10 cellular contexts compared by ENCODE assay signal in the genomic region with DNA sequence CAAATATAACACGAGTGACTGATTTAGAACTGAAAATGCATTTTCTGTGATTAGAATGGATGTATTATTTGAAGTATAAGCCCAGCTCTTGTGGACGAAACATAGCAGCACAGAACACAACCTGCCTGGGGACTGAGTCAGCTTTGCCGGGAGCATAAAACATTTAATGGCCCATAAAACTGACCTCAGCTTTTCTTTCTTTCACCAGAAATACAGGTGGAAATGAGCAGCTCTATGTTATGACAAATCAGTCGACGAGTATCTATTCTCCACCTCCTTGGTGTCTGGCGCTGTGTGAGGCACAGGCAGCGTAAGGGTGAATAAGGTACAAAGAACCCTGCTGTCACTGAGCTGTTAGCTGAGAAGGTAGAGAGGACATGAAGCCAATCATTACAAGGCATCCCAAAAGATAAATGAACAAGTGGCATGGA.
DNase-seq lines count a peak whose midpoint lies in the region; ATAC-seq, FAIRE-seq and TF ChIP-seq lines count a peak whose summit lies in the region.
"Had no signal": no experiment of that assay in that cellular context is flagged by ENCODE, and none has a peak within 500 bp of the region (broad histone marks: within the 10 kb centered on the region; RNA-seq: fewer than 3 reads in every experiment).

No MANE protein-coding gene starts in this region.

- peaks cover 17% of the 10 kb centered on the region for H3F3A ChIP-seq in SK-N-SH (replicated peaks; ENCODE audit: insufficient read depth)

- intact Hi-C loops in HepG2 (cut with micrococcal nuclease; ENCODE audit: unreplicated experiment), result no loop called here

- no peak for TF ChIP-seq CTCF in SK-N-SH (IDR thresholded peaks at IDR 0.05)
- TF ChIP-seq CTCF in fibroblast of pulmonary artery (IDR thresholded peaks at IDR 0.05; ENCODE audit: low read length, missing control alignments), result no peak
- no peak for TF ChIP-seq CTCF in HepG2 (CRISPR knock-in tag; IDR thresholded peaks at IDR 0.05)

- H3K27ac ChIP-seq in SK-N-SH (ENCODE audit: low read depth in 2 of 2, low read length in 1 of 2) (peak overlapping the region; percentile 71 to 82), HepG2 (ENCODE audit: extremely low read length, insufficient read depth, low read length) (no peak overlapping the region)
- H3K27ac ChIP-seq: upper lobe of left lung had no signal

- 56% methylated on average over 7 of the region's 7 CpGs for WGBS in SK-N-SH (ENCODE audit: low lambda C conversion rate)
- WGBS in HepG2 (ENCODE audit: low lambda C conversion rate), result 14% methylated on average over 7 of the region's 7 CpGs

- H3K4me3 ChIP-seq in SK-N-SH (ENCODE audit: low read depth in 2 of 2, low read length in 1 of 2) (no peak overlapping the region), fibroblast of pulmonary artery (replicated peaks; ENCODE audit: low read depth, low read length) (no peak overlapping the region), skeletal muscle satellite cell (ENCODE audit: low read length) (no peak overlapping the region), HepG2 (replicated peaks in 1 of 3; ENCODE audit: insufficient read depth in 1 of 3, low read depth in 2 of 3, low read length in 3 of 3) (no peak overlapping the region)
- H3K4me3 ChIP-seq: upper lobe of left lung had no signal

- H3K9ac ChIP-seq in SK-N-SH, result peak overlapping the region; percentile 29; the same call in 1 of the 2 replicates
- peak overlapping the region; percentile 54 for H3K9ac ChIP-seq in skeletal muscle satellite cell (ENCODE audit: low read depth, low read length)
- H3K9ac ChIP-seq in HepG2 (ENCODE audit: insufficient read depth, low read depth, low read length), result no peak overlapping the region

- POLR2A ChIA-PET in HEK293T (lab: Yijun Ruan, JAX) (interaction anchor here (0.6 to 1.3 kb wide), 4 partner anchors 10 to 608 kb away, joined by 3 to 5 read pairs (median 3); no protein-coding TSS in a partner anchor), SK-N-SH (lab: Yijun Ruan, JAX) (no interaction called here), HepG2 (lab: Yijun Ruan, JAX) (no interaction called here)

- TF ChIP-seq EP300 in SK-N-SH (IDR thresholded peaks at IDR 0.05; ENCODE audit: borderline replicate concordance in 1 of 2, low read depth in 1 of 2, low read length in 1 of 2), result no peak
- TF ChIP-seq EP300 in HepG2 (IDR thresholded peaks at IDR 0.05; ENCODE audit: low read depth in 2 of 2, low read length in 2 of 2), result no peak
- TF ChIP-seq EP300 in HepG2 (CRISPR knock-in tag; IDR thresholded peaks at IDR 0.05; ENCODE audit: borderline replicate concordance), result no peak

- H3K27me3 ChIP-seq in SK-N-SH (ENCODE audit: insufficient read depth) (no peaks in the 10 kb centered on the region), skeletal muscle satellite cell (ENCODE audit: control insufficient read depth, insufficient read depth, low read length) (no peaks in the 10 kb centered on the region), HepG2 (ENCODE audit: control insufficient read depth in 1 of 2, insufficient read depth in 2 of 2, low read length in 2 of 2) (peaks cover 0 to 8% of the 10 kb centered on the region in 2 experiments; a peak in 1 of 5 replicates)
- H3K27me3 ChIP-seq: upper lobe of left lung had no signal

- H4K20me1 ChIP-seq in SK-N-SH (ENCODE audit: insufficient read depth), result no peaks in the 10 kb centered on the region
- no peaks in the 10 kb centered on the region for H4K20me1 ChIP-seq in HepG2 (ENCODE audit: insufficient read depth, low read length)

- H3K9me2 ChIP-seq in SK-N-SH, result no peaks in the 10 kb centered on the region

- in situ Hi-C loops in HepG2 (cut with HindIII; ENCODE audit: extremely low pct_ligation_motif_present, low pct_unique_long_range_greater_than_20kb), result no loop called here

- DNase-seq in HEK293T (ENCODE audit: extremely low spot score), result peak; percentile 19
- DNase-seq in SK-N-SH, result no peak
- DNase-seq in fibroblast of pulmonary artery (ENCODE audit: low read depth), result peak; percentile 23
- no peak for DNase-seq in amygdala (lab: John Stamatoyannopoulos, UW)
- DNase-seq in HepG2 (ENCODE audit: low spot score), result no peak
- no peak for DNase-seq in NCI-H510A (lab: John Stamatoyannopoulos, UW)
- DNase-seq: NCI-H1092, upper lobe of left lung had no signal

- peaks cover 14 to 17% of the 10 kb centered on the region in 2 experiments; a peak in 3 of 4 replicates for H3K4me1 ChIP-seq in SK-N-SH (ENCODE audit: control insufficient read depth in 1 of 2, insufficient read depth in 2 of 2, low read depth in 1 of 2, low read length in 1 of 2)
- H3K4me1 ChIP-seq in skeletal muscle satellite cell (ENCODE audit: control insufficient read depth, insufficient read depth, low read length), result peaks cover 24% of the 10 kb centered on the region
- H3K4me1 ChIP-seq in HepG2 (ENCODE audit: insufficient read depth, low read length), result no peaks in the 10 kb centered on the region

- H2AFZ ChIP-seq in SK-N-SH (ENCODE audit: low read depth) (no peak overlapping the region), HepG2 (ENCODE audit: low read length) (no peak overlapping the region)

- H3K79me2 ChIP-seq in SK-N-SH (ENCODE audit: insufficient read depth) (no peaks in the 10 kb centered on the region), HepG2 (ENCODE audit: insufficient read depth, low read length) (no peaks in the 10 kb centered on the region)

- BruUV-seq in HepG2 (replicated peaks; lab: Mats Ljungman, UMichigan), result no TSS peak

- H3K36me3 ChIP-seq in SK-N-SH (replicated peaks in 1 of 2; ENCODE audit: control insufficient read depth in 1 of 2, insufficient read depth in 2 of 2, low read length in 1 of 2) (no peaks in the 10 kb centered on the region), skeletal muscle satellite cell (ENCODE audit: insufficient read depth, low read length) (no peaks in the 10 kb centered on the region), HepG2 (replicated peaks in 1 of 2; ENCODE audit: control insufficient read depth in 1 of 2, insufficient read depth in 2 of 2, low read length in 2 of 2) (no peaks in the 10 kb centered on the region)
- H3K36me3 ChIP-seq: upper lobe of left lung had no signal

- no peak for FAIRE-seq in HepG2 (lab: Jason Lieb, UNC)
- FAIRE-seq: G401.6 had no signal

- TF ChIP-seq RAD21 in SK-N-SH (IDR thresholded peaks at IDR 0.05; ENCODE audit: low read length) (no peak), HepG2 (CRISPR knock-in tag; IDR thresholded peaks at IDR 0.05) (no peak)

- TF ChIP-seq POLR2A in HepG2 (IDR thresholded peaks at IDR 0.05; ENCODE audit: insufficient read depth in 1 of 2, low read depth in 2 of 2, low read length in 2 of 2), result no peak

- CTCF ChIA-PET in HEK293T (lab: Yijun Ruan, JAX), result interaction anchor here (0.7 kb wide), 1 partner anchor 8 kb away, joined by 3 read pairs; no protein-coding TSS in a partner anchor
- CTCF ChIA-PET in SK-N-SH (lab: Yijun Ruan, JAX), result interaction anchor here (1.2 to 1.3 kb wide), 2 partner anchors 12 kb away, joined by 3 read pairs; no protein-coding TSS in a partner anchor
- CTCF ChIA-PET in HepG2 (lab: Yijun Ruan, JAX; ENCODE audit: low intra/inter-chr PET ratio, low total read pairs), result no interaction called here

- no peak for ATAC-seq in HepG2

- H3K4me2 ChIP-seq in SK-N-SH, result peak overlapping the region; percentile 9; the same call in 1 of the 2 replicates
- H3K4me2 ChIP-seq in skeletal muscle satellite cell (ENCODE audit: low read length), result peak overlapping the region; percentile 52
- H3K4me2 ChIP-seq in HepG2 (ENCODE audit: low read depth, low read length), result no peak overlapping the region

- H3K9me3 ChIP-seq in SK-N-SH, result no peaks in the 10 kb centered on the region
- no peaks in the 10 kb centered on the region for H3K9me3 ChIP-seq in skeletal muscle satellite cell (replicated peaks; ENCODE audit: low read length)
- no peaks in the 10 kb centered on the region for H3K9me3 ChIP-seq in HepG2 (ENCODE audit: low read length)
- H3K9me3 ChIP-seq: upper lobe of left lung had no signal

TF ChIP-seq in HEK293T, 16 proteins besides CTCF, POLR2A, EP300 and RAD21 (continues in another document):
- TF ChIP-seq HDGF (IDR thresholded peaks at IDR 0.05; ENCODE audit: borderline replicate concordance) (no peak), FOXK2 (IDR thresholded peaks at IDR 0.05) (no peak), LEF1 (IDR thresholded peaks at IDR 0.05; ENCODE audit: borderline replicate concordance) (no peak), FOXM1 (IDR thresholded peaks at IDR 0.05; ENCODE audit: borderline replicate concordance) (no peak), TARDBP (IDR thresholded peaks at IDR 0.05) (no peak), FOXA1 (IDR thresholded peaks at IDR 0.05) (no peak), CTBP1 (IDR thresholded peaks at IDR 0.05; ENCODE audit: borderline replicate concordance) (no peak)

TF ChIP-seq in SK-N-SH, 30 proteins besides CTCF, POLR2A, EP300 and RAD21 (continues in another document):
- no peak for TF ChIP-seq SIN3A (IDR thresholded peaks at IDR 0.05; ENCODE audit: borderline replicate concordance, low read depth, low read length)
- TF ChIP-seq EZH2phosphoT487 (IDR thresholded peaks at IDR 0.05; ENCODE audit: borderline replicate concordance, low read depth), result no peak
- no peak for TF ChIP-seq FOSL2 (IDR thresholded peaks at IDR 0.05; ENCODE audit: borderline replicate concordance, low read depth)
- TF ChIP-seq RCOR1 (IDR thresholded peaks at IDR 0.05; ENCODE audit: low read length), result no peak

TF ChIP-seq in HepG2, 621 proteins besides CTCF, POLR2A, EP300 and RAD21 (continues in another document):
- TF ChIP-seq NRL (CRISPR knock-in tag; IDR thresholded peaks at IDR 0.05; ENCODE audit: borderline replicate concordance) (no peak), ZNF878 (CRISPR knock-in tag; IDR thresholded peaks at IDR 0.05) (no peak), ZNF12 (CRISPR knock-in tag; IDR thresholded peaks at IDR 0.05) (no peak), FOXP1 (IDR thresholded peaks at IDR 0.05) (no peak), FOXP1 (CRISPR knock-in tag; IDR thresholded peaks at IDR 0.05) (no peak)
- TF ChIP-seq, protein P1, sequence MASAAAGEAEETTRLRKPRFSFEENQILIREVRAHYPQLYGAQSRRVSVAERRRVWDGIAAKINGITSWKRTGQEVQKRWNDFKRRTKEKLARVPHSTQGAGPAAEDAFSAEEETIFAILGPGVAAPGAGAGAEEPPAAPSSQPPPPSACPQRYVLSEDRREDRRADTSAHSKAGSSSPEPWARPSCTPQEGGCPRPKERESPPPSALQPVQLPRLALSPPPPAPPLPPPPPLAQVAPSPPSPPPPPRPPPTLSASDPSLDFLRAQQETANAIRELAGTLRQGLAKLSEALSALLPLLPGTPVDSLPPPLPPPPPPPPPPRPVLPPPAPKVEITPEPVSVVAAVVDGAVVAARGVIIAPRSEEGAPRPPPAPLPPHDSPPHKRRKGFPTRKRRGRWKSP (CRISPR knock-in tag; IDR thresholded peaks at IDR 0.05), result no peak

Comparison
In these comparisons a context has a peak if more than half of its experiments do, and no peak if none do; other contexts are left out.
1. DNase-seq: peak in HEK293T (single experiment) and fibroblast of pulmonary artery (single experiment); none in SK-N-SH (single experiment), amygdala (0 of 56), HepG2 (single experiment) and NCI-H510A (single experiment).